13 cellular contexts compared by ENCODE assay signal in genomic region chr20:25076201-25076600, GRCh38. TPM values are rescaled to one million over a fixed set of nuclear protein-coding genes. Genes with fewer than 3 reads are reported as not detected.
DNase-seq lines count a peak whose midpoint lies in the region; ATAC-seq and TF ChIP-seq lines count a peak whose summit lies in the region.
"Had no signal": no experiment of that assay in that cellular context is flagged by ENCODE, and none has a peak within 500 bp of the region (broad histone marks: within the 10 kb centered on the region; RNA-seq: fewer than 3 reads in every experiment).

No MANE protein-coding gene starts in this region.

- H3K36me3 Mint-ChIP-seq in activated CD4-positive, alpha-beta T cell treated with anti-CD3 and anti-CD28 coated beads for 36 hours (ENCODE audit: low read depth) = peaks cover 2% of the 10 kb centered on the region
- H3K36me3 Mint-ChIP-seq in stimulated activated memory B cell treated with anti-CD40 and anti-IgM and Interleukin-4, amounts not matched to agents 10 μg/mL and 1 μg/mL and 100 μg/mL, for 72 hours = no peaks in the 10 kb centered on the region

- H2AFZ ChIP-seq in trophoblast cell (ENCODE audit: insufficient read depth, low read length, poor library complexity) = no peak overlapping the region
- H2AFZ ChIP-seq: GM23248 had no signal

- no peak overlapping the region for H3K4me3 Mint-ChIP-seq in activated CD4-positive, alpha-beta T cell treated with anti-CD3 and anti-CD28 coated beads for 36 hours
- H3K4me3 Mint-ChIP-seq in stimulated activated memory B cell treated with anti-CD40 and anti-IgM and Interleukin-4, amounts not matched to agents 10 μg/mL and 1 μg/mL and 100 μg/mL, for 72 hours = no peak overlapping the region
- H3K4me3 Mint-ChIP-seq: CD4-positive, alpha-beta T cell had no signal

- CTCF ChIA-PET in activated CD4-positive, alpha-beta T cell treated with anti-CD3 and anti-CD28 coated beads for 36 hours (lab: Charles Lee) = interaction anchor here (0.7 kb wide), 1 partner anchor 9 kb away, joined by 4 read pairs; no protein-coding TSS in a partner anchor

- H3K27me3 Mint-ChIP-seq in activated CD4-positive, alpha-beta T cell treated with anti-CD3 and anti-CD28 coated beads for 36 hours = peaks cover 63% of the 10 kb centered on the region
- peaks cover 70% of the 10 kb centered on the region for H3K27me3 Mint-ChIP-seq in stimulated activated memory B cell treated with anti-CD40 and anti-IgM and Interleukin-4, amounts not matched to agents 10 μg/mL and 1 μg/mL and 100 μg/mL, for 72 hours

- no peaks in the 10 kb centered on the region for H3K36me3 ChIP-seq in trophoblast cell (ENCODE audit: control insufficient read depth in 1 of 2, insufficient read depth in 2 of 2, low read length in 2 of 2)
- H3K36me3 ChIP-seq: Peyer's patch had no signal

- H2BK12ac ChIP-seq in trophoblast cell (ENCODE audit: low read length) = no peak overlapping the region

- no peak overlapping the region for H3K27ac Mint-ChIP-seq in activated CD4-positive, alpha-beta T cell treated with anti-CD3 and anti-CD28 coated beads for 36 hours
- H3K27ac Mint-ChIP-seq in stimulated activated memory B cell treated with anti-CD40 and anti-IgM and Interleukin-4, amounts not matched to agents 10 μg/mL and 1 μg/mL and 100 μg/mL, for 72 hours = no peak overlapping the region
- H3K27ac Mint-ChIP-seq: CD4-positive, alpha-beta T cell had no signal

- H3K27me3 ChIP-seq in trophoblast cell (ENCODE audit: insufficient read depth, low read length) = peaks cover 22% of the 10 kb centered on the region

- H3K4me3 ChIP-seq in trophoblast cell (ENCODE audit: low read depth, low read length) (no peak overlapping the region), foreskin fibroblast (ENCODE audit: low read depth in 1 of 2, low read length in 2 of 2) (no peak overlapping the region)
- H3K4me3 ChIP-seq: GM23248, Peyer's patch had no signal

- no peak overlapping the region for H2BK120ac ChIP-seq in trophoblast cell (ENCODE audit: insufficient read depth, low read length, poor library complexity)

- TF ChIP-seq CTCF in foreskin fibroblast (IDR thresholded peaks at IDR 0.05; ENCODE audit: low read depth, low read length) = no peak

- H4K12ac ChIP-seq in trophoblast cell (ENCODE audit: low read depth, low read length) = no peak overlapping the region

- H3K4me1 ChIP-seq in trophoblast cell (ENCODE audit: control insufficient read depth in 1 of 2, insufficient read depth in 2 of 2, low read length in 2 of 2) = peaks cover 2% of the 10 kb centered on the region in 2 experiments

- no peak overlapping the region for H3K4ac ChIP-seq in trophoblast cell (ENCODE audit: low read depth, low read length)

- no peak overlapping the region for H4K91ac ChIP-seq in trophoblast cell (ENCODE audit: low read depth, low read length)

- H3K9me3 Mint-ChIP-seq in activated CD4-positive, alpha-beta T cell treated with anti-CD3 and anti-CD28 coated beads for 36 hours (ENCODE audit: low read depth) = no peaks in the 10 kb centered on the region
- no peaks in the 10 kb centered on the region for H3K9me3 Mint-ChIP-seq in stimulated activated memory B cell treated with anti-CD40 and anti-IgM and Interleukin-4, amounts not matched to agents 10 μg/mL and 1 μg/mL and 100 μg/mL, for 72 hours
- H3K9me3 Mint-ChIP-seq: CD4-positive, alpha-beta T cell had no signal

- no peaks in the 10 kb centered on the region for H3K79me1 ChIP-seq in trophoblast cell (ENCODE audit: low read length)

- no peak for ATAC-seq in activated CD4-positive, alpha-beta T cell treated with anti-CD3 and anti-CD28 coated beads for 36 hours
- no peak for ATAC-seq in stimulated activated memory B cell treated with anti-CD40 and anti-IgM and Interleukin-4, amounts not matched to agents 10 μg/mL and 1 μg/mL and 100 μg/mL, for 72 hours

- no peak overlapping the region for H3K18ac ChIP-seq in trophoblast cell (ENCODE audit: low read length)

- no peak overlapping the region for H4K8ac ChIP-seq in trophoblast cell (ENCODE audit: low read depth, low read length)

- no peak overlapping the region for H3K14ac ChIP-seq in trophoblast cell (ENCODE audit: low read length)

- no peak overlapping the region for H2BK5ac ChIP-seq in trophoblast cell (ENCODE audit: low read depth, low read length, poor library complexity)

- DNase-seq in A172 (ENCODE audit: low spot score) = peak; percentile 92
- peak; percentile 60 for DNase-seq in HT-29 (ENCODE audit: low spot score)
- DNase-seq in SW480 (ENCODE audit: low spot score) = peak; percentile 93
- no peak for DNase-seq in trophoblast cell
- DNase-seq in activated CD4-positive, alpha-beta T cell treated with anti-CD3 and anti-CD28 coated beads for 36 hours = no peak
- no peak for DNase-seq in RKO (ENCODE audit: low spot score)
- DNase-seq in foreskin fibroblast = no peak
- DNase-seq: CD4-positive, alpha-beta T cell; NCI-H446 treated with DMSO at 0.1 percent for 48 hours had no signal

- H3K23ac ChIP-seq in trophoblast cell (ENCODE audit: low read length) = peak overlapping the region; percentile 61

- H3K9ac ChIP-seq in trophoblast cell (ENCODE audit: low read length) = no peak overlapping the region
- H3K9ac ChIP-seq: GM23248 had no signal

- WGBS in trophoblast cell (ENCODE audit: extremely low coverage, insufficient coverage, insufficient read length) = no CpG with 5 or more reads among the region's 2 CpGs

- no peak overlapping the region for H3K27ac ChIP-seq in trophoblast cell (ENCODE audit: low read depth, low read length)
- H3K27ac ChIP-seq: GM23248, Peyer's patch had no signal

- H3K4me2 ChIP-seq in trophoblast cell (ENCODE audit: low read length) = no peak overlapping the region

- POLR2A ChIA-PET in activated CD4-positive, alpha-beta T cell treated with anti-CD3 and anti-CD28 coated beads for 36 hours (lab: Charles Lee) = no interaction called here

- peaks cover 14% of the 10 kb centered on the region for H3K4me1 Mint-ChIP-seq in activated CD4-positive, alpha-beta T cell treated with anti-CD3 and anti-CD28 coated beads for 36 hours
- H3K4me1 Mint-ChIP-seq in stimulated activated memory B cell treated with anti-CD40 and anti-IgM and Interleukin-4, amounts not matched to agents 10 μg/mL and 1 μg/mL and 100 μg/mL, for 72 hours = peaks cover 14% of the 10 kb centered on the region

- intact Hi-C loops in activated CD4-positive, alpha-beta T cell treated with anti-CD3 and anti-CD28 coated beads for 36 hours (cut with DNase I, micrococcal nuclease) = loop anchor here in 1 of 2 experiments (10.0 kb wide), 1 partner anchor 319 kb away; the partner anchor contains the start of gene ABHD12

- peaks cover 3% of the 10 kb centered on the region for H3K9me3 ChIP-seq in trophoblast cell (ENCODE audit: insufficient read depth, low read depth, low read length)
- H3K9me3 ChIP-seq: Peyer's patch had no signal

- H2AK5ac ChIP-seq in trophoblast cell (ENCODE audit: low read length) = no peak overlapping the region

- H3K79me2 ChIP-seq in trophoblast cell (ENCODE audit: control insufficient read depth, insufficient read depth, low read length, poor library complexity) = no peaks in the 10 kb centered on the region

RNA-seq across cellular contexts. Expression of gene VSX1, which starts 5.7 kb away (rescaled TPM):
- total RNA-seq in A172 (2014; rRNA removed; shearing (Covaris generic)) = 0.10 TPM in 1 of 2 replicates, not detected in the other
- total RNA-seq in HT-29 (2014; rRNA removed; shearing (Covaris generic)) = not detected in 2 replicates
- not detected in 2 replicates for polyA plus RNA-seq in trophoblast cell (2013)
- not detected for total RNA-seq in activated CD4-positive, alpha-beta T cell treated with anti-CD3 and anti-CD28 coated beads for 36 hours
- total RNA-seq: CD4-positive, alpha-beta T cell; GM23248; MCF 10A; Peyer's patch had no signal
- polyA plus RNA-seq: GM23248 had no signal

RNA-seq across cellular contexts. Expression of gene ACSS1, which starts 18.3 kb away (rescaled TPM):
- total RNA-seq in A172 (2014; rRNA removed; shearing (Covaris generic)) = 0.10 and 0.57 TPM in 2 replicates
- 39.9 and 47.0 TPM in 2 replicates for total RNA-seq in HT-29 (2014; rRNA removed; shearing (Covaris generic))
- 0.05 and 0.10 TPM in 2 replicates for polyA plus RNA-seq in trophoblast cell (2013)
- total RNA-seq in activated CD4-positive, alpha-beta T cell treated with anti-CD3 and anti-CD28 coated beads for 36 hours = 10 to 100 TPM in 1 of 2 experiments, 1 to 10 TPM in 1; 8.5 to 10.7 TPM

Comparison
In these comparisons a context has a peak if more than half of its experiments do, and no peak if none do; other contexts are left out.
1. DNase-seq: peak in A172 (single experiment), HT-29 (single experiment) and SW480 (single experiment); none in trophoblast cell (0 of 2), activated CD4-positive, alpha-beta T cell treated with anti-CD3 and anti-CD28 coated beads for 36 hours (single experiment), RKO (single experiment) and foreskin fibroblast (0 of 2).